Comparison of ENCODE assay signal across 23 cellular contexts in genomic region chr7:24279512-24279911, GRCh38. TPM values are rescaled to one million over a fixed set of nuclear protein-coding genes. Genes with fewer than 3 reads are reported as not detected.
"Had no signal": no experiment of that assay in that cellular context is flagged by ENCODE, and none has a peak within 500 bp of the region (broad histone marks: within the 10 kb centered on the region; RNA-seq: fewer than 3 reads in every experiment).

No MANE protein-coding gene starts in this region.

- H3K4me1 Mint-ChIP-seq: neural crest cell had no signal

- H3K4me3 Mint-ChIP-seq: memory B cell, mesothelial cell of epicardium, natural killer cell, neural crest cell, type B pancreatic cell had no signal

- H3K9me3 Mint-ChIP-seq: neural crest cell, type B pancreatic cell had no signal

- DNase-seq: dermis blood vessel endothelial cell; effector CD4-positive, alpha-beta T cell; foreskin melanocyte; head of caudate nucleus; kidney; left cardiac atrium; left ventricle myocardium inferior; lower lobe of right lung; natural killer cell; posterior cingulate gyrus; sigmoid colon; stimulated activated CD4-positive, alpha-beta T cell treated with anti-CD3 and anti-CD28 coated beads, Interleukin-2, amount 100 ng/mL, for 24 hours; stimulated activated CD4-positive, alpha-beta T cell treated with anti-CD3 and anti-CD28 coated beads, Interleukin-4, amount 100 ng/mL, for 4 hours; stimulated activated naive CD4-positive, alpha-beta T cell; thyroid gland had no signal

- H3K27ac Mint-ChIP-seq: memory B cell, mesothelial cell of epicardium, natural killer cell, type B pancreatic cell had no signal

- H3K36me3 Mint-ChIP-seq: memory B cell, mesothelial cell of epicardium, natural killer cell, type B pancreatic cell had no signal

- ATAC-seq: left cardiac atrium, lower lobe of right lung, natural killer cell had no signal

RNA-seq across cellular contexts. Expression of gene NPY, which starts 4.5 kb away (rescaled TPM):
- total RNA-seq: dermis blood vessel endothelial cell, kidney, left cardiac atrium, left ventricle myocardium inferior, lower lobe of right lung, mesothelial cell of epicardium, myocyte, natural killer cell, neural crest cell, osteocyte, pulmonary artery endothelial cell, suprapubic skin had no signal
